In genomic region chr3:172343117-172343516, GRCh38 we compare ENCODE assay signal across 24 cellular contexts.
"Had no signal": no experiment of that assay in that cellular context is flagged by ENCODE, and none has a peak within 500 bp of the region (broad histone marks: within the 10 kb centered on the region; RNA-seq: fewer than 3 reads in every experiment).

No MANE protein-coding gene starts in this region.

- DNase-seq: dermis blood vessel endothelial cell; dorsolateral prefrontal cortex; effector CD4-positive, alpha-beta T cell; effector memory CD4-positive, alpha-beta T cell; erythroblast; esophagus squamous epithelium; foreskin fibroblast; foreskin melanocyte; gastrocnemius medialis; glutamatergic neuron; head of caudate nucleus; heart right ventricle; hippocampal formation; left cardiac atrium; left lung; left ventricle myocardium superior; lower lobe of right lung; mesenchymal stem cell; mucosa of descending colon had no signal

- H3K4me3 Mint-ChIP-seq: mesothelial cell of epicardium had no signal

- H3K4me3 ChIP-seq: coronary artery, dorsolateral prefrontal cortex, esophagus squamous epithelium, gastrocnemius medialis, heart right ventricle, left lung, lower lobe of right lung, mucosa of descending colon had no signal

- H3K4me1 ChIP-seq: esophagus squamous epithelium, gastrocnemius medialis, heart right ventricle, left lung, lower lobe of right lung had no signal

- H3K27me3 ChIP-seq: dorsolateral prefrontal cortex, esophagus squamous epithelium, gastrocnemius medialis, heart right ventricle, left lung had no signal

- H3K9me3 Mint-ChIP-seq: mesothelial cell of epicardium had no signal

- H3K27ac Mint-ChIP-seq: mesothelial cell of epicardium had no signal

- H3K27ac ChIP-seq: coronary artery, dorsolateral prefrontal cortex, epithelial cell of prostate, esophagus squamous epithelium, gastrocnemius medialis, heart right ventricle, left lung, lower lobe of right lung had no signal

- FAIRE-seq: islet of Langerhans, keratinocyte had no signal

- H3K9me3 ChIP-seq: esophagus squamous epithelium, gastrocnemius medialis, heart right ventricle, left lung, lower lobe of right lung, mucosa of descending colon had no signal
